Comparison of ENCODE assay signal across 8 cellular contexts in genomic region chr4:163558539-163559044, GRCh38.
A peak's percentile ranks its signal among the peaks of the same experiment; 100 is the strongest.
DNase-seq lines count a peak whose midpoint lies in the region; ATAC-seq and TF ChIP-seq lines count a peak whose summit lies in the region.

No MANE protein-coding gene starts in this region.

- H3K9me3 Mint-ChIP-seq in CD8-positive, alpha-beta T cell, result peaks cover 2% of the 10 kb centered on the region

- WGBS in aorta, 2 donors, result 36 to 43% methylated on average over 6 of the region's 6 CpGs

- peak overlapping the region; percentile 22 for H3K4me3 ChIP-seq in CD8-positive, alpha-beta T cell (ENCODE audit: low read depth, low read length)
- no peak overlapping the region for H3K4me3 ChIP-seq in aorta (ENCODE audit: low read length in 2 of 2)

- H3K4me3 Mint-ChIP-seq in CD8-positive, alpha-beta T cell, result peak overlapping the region; percentile 50

- no peaks in the 10 kb centered on the region for H3K36me3 Mint-ChIP-seq in CD8-positive, alpha-beta T cell

- CTCF ChIA-PET in CD8-positive, alpha-beta T cell (lab: Charles Lee), result interaction anchor here (0.8 to 11.3 kb wide), 5 partner anchors 8 to 1538 kb away, joined by 3 to 129 read pairs (median 4); no protein-coding TSS in a partner anchor

- H3K36me3 ChIP-seq in CD8-positive, alpha-beta T cell (ENCODE audit: insufficient read depth, low read length), result no peaks in the 10 kb centered on the region
- H3K36me3 ChIP-seq in aorta (ENCODE audit: control insufficient read depth in 1 of 2, insufficient read depth in 2 of 2, low read length in 1 of 2), result no peaks in the 10 kb centered on the region

- peak overlapping the region; percentile 81 for H3K27ac Mint-ChIP-seq in CD8-positive, alpha-beta T cell

- H3K4me1 ChIP-seq in CD8-positive, alpha-beta T cell (ENCODE audit: insufficient read depth, low read length), result peaks cover 23% of the 10 kb centered on the region
- H3K4me1 ChIP-seq in aorta (ENCODE audit: control insufficient read depth in 1 of 2, insufficient read depth in 2 of 2, low read length in 2 of 2), result no peaks in the 10 kb centered on the region

- POLR2A ChIA-PET in CD8-positive, alpha-beta T cell (lab: Charles Lee), result no interaction called here

- ATAC-seq in CD8-positive, alpha-beta T cell, result peak; percentile 26
- peak; percentile 50 for ATAC-seq in GM21381 (IDR thresholded peaks at IDR 0.05; ENCODE audit: unreplicated experiment)
- no peak for ATAC-seq in aorta (ENCODE audit: low FRiP score)

- no peaks in the 10 kb centered on the region for H3K9me3 ChIP-seq in CD8-positive, alpha-beta T cell (ENCODE audit: low read length)
- H3K9me3 ChIP-seq in aorta (ENCODE audit: control insufficient read depth, low read length), result no peaks in the 10 kb centered on the region

- no peaks in the 10 kb centered on the region for H3K27me3 ChIP-seq in CD8-positive, alpha-beta T cell (ENCODE audit: insufficient read depth, low read length)
- H3K27me3 ChIP-seq in aorta (ENCODE audit: control insufficient read depth in 1 of 2, insufficient read depth in 2 of 2, low read length in 1 of 2), result peaks cover 0 to 2% of the 10 kb centered on the region in 2 donors

- H3K4me1 Mint-ChIP-seq in CD8-positive, alpha-beta T cell (ENCODE audit: low read depth), result peaks cover 24% of the 10 kb centered on the region

- intact Hi-C loops in CD8-positive, alpha-beta T cell (cut with DNase I, micrococcal nuclease), result no loop called here
- intact Hi-C loops in aorta (cut with DNase I), result loop anchor here in 1 of 2 donors (10.0 kb wide), 1 partner anchor 1186 kb away; no protein-coding TSS in a partner anchor

- peaks cover 3% of the 10 kb centered on the region for H3K27me3 Mint-ChIP-seq in CD8-positive, alpha-beta T cell (ENCODE audit: low read depth)

- DNase-seq in CD8-positive, alpha-beta T cell, result peak in 1 of 7 experiments; percentile 9
- DNase-seq in Kasumi-1 (lab: John Stamatoyannopoulos, UW), result peak; percentile 38 to 50
- peak; percentile 65 for DNase-seq in germinal center (ENCODE audit: low spot score)
- DNase-seq in aorta, result no peak
- no peak for DNase-seq in NCI-H2196 (lab: John Stamatoyannopoulos, UW; ENCODE audit: unreplicated experiment)
- no peak for DNase-seq in mesenteric fat pad (ENCODE audit: low spot score)
- no peak for DNase-seq in stimulated activated CD4-positive, alpha-beta T cell treated with anti-CD3 and anti-CD28 coated beads, Interleukin-4, amount 100 ng/mL, for 1 hour

- H3K27ac ChIP-seq in CD8-positive, alpha-beta T cell (ENCODE audit: low read depth, low read length), result peak overlapping the region; percentile 25
- no peak overlapping the region for H3K27ac ChIP-seq in aorta (ENCODE audit: low read depth in 1 of 2, low read length in 2 of 2)

- TF ChIP-seq CTCF in CD8-positive, alpha-beta T cell (IDR thresholded peaks at IDR 0.05), result no peak

Comparison
In these comparisons a context has a peak if more than half of its experiments do, and no peak if none do; other contexts are left out.
1. DNase-seq: peak in Kasumi-1 (2 of 2) and germinal center (single experiment); none in aorta (0 of 2), NCI-H2196 (single experiment), mesenteric fat pad (single experiment) and stimulated activated CD4-positive, alpha-beta T cell treated with anti-CD3 and anti-CD28 coated beads, Interleukin-4, amount 100 ng/mL, for 1 hour (single experiment).